13 cellular contexts compared by ENCODE assay signal in the genomic region with DNA sequence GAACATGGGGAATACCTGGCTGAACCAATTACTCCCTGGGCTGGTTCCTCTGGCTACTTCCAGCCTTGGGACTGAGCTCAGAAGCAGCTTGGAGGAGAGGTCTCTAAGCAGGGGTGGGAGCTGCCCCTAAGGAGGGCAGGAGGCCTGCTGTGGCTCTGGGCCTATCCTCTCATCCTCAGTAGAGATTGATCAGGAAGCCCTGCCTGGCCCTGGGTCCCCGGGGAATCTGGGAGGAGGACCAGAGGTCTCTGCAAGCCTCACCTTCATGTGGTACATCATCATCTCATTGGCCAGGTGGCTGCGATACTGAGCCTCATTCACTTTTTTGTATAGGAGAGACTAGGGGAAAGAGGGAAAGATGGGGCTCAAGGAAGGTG.
"Had no signal": no experiment of that assay in that cellular context is flagged by ENCODE, and none has a peak within 500 bp of the region (broad histone marks: within the 10 kb centered on the region; RNA-seq: fewer than 3 reads in every experiment).

No MANE protein-coding gene starts in this region.

- H3K4me3 ChIP-seq: cardiac muscle cell, coronary artery had no signal

- ATAC-seq: activated naive CD8-positive, alpha-beta T cell treated with anti-CD3 and anti-CD28 coated beads, Interleukin-2, amount 50 U/mL, for 24 hours had no signal

- H3K36me3 ChIP-seq: cardiac muscle cell had no signal

- H3K27ac ChIP-seq: cardiac muscle cell, coronary artery, epithelial cell of prostate had no signal

- H3K9me3 Mint-ChIP-seq: activated naive CD8-positive, alpha-beta T cell treated with anti-CD3 and anti-CD28 coated beads, Interleukin-2, amount 50 U/mL, for 24 hours had no signal

- DNase-seq: activated CD4-positive, alpha-beta T cell treated with anti-CD3 and anti-CD28 coated beads, Interleukin-2, amount 50 U/mL, for 1 hour; activated gamma-delta T cell treated with Interleukin-2 at 50 U/mL for 16 hours; activated naive CD8-positive, alpha-beta T cell treated with anti-CD3 and anti-CD28 coated beads, Interleukin-2, amount 50 U/mL, for 24 hours; activated T-cell treated with anti-CD3 and anti-CD28 coated beads, Interleukin-2, amount 50 U/mL, for 1 hour; effector CD8-positive, alpha-beta T cell; hippocampal formation; small intestine; stimulated activated naive CD4-positive, alpha-beta T cell; substantia nigra; trophoblast cell had no signal
